Comparison of ENCODE assay signal across 26 cellular contexts in the genomic region with DNA sequence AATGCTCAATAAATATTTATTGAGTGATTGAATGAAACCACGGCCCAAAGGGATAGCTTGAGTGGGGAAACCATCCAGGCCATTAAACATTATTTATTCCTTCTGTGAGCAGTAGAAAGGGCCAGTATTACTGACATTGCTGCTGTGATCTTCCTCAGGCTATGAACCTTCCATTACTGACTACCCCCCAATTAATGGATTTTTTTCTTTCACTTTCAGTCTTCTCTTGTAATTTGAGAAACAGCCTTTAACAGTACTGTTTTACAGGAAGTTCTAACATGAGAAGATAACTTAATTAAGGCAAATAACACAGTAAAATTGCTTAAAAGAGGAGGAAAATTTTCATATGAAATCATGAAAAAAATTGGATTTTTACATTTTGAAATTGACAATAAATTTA.
DNase-seq lines count a peak whose midpoint lies in the region; ATAC-seq and TF ChIP-seq lines count a peak whose summit lies in the region.
"Had no signal": no experiment of that assay in that cellular context is flagged by ENCODE, and none has a peak within 500 bp of the region (broad histone marks: within the 10 kb centered on the region; RNA-seq: fewer than 3 reads in every experiment).

No MANE protein-coding gene starts in this region.

- no peak overlapping the region for H4K8ac ChIP-seq in mesenchymal stem cell (ENCODE audit: low read length)

- H4K20me1 ChIP-seq in OCI-LY3 (ENCODE audit: insufficient read depth, low read length): no peaks in the 10 kb centered on the region

- H3K4me3 ChIP-seq in OCI-LY3 (ENCODE audit: low read length): peak overlapping the region; percentile 8; the same call in 1 of the 2 replicates
- H3K4me3 ChIP-seq in mesenchymal stem cell (ENCODE audit: insufficient read depth in 1 of 2, low read depth in 1 of 2, low read length in 2 of 2): no peak overlapping the region
- H3K4me3 ChIP-seq: GM23248, Peyer's patch had no signal

- no peak for TF ChIP-seq CTCF in OCI-LY3 (IDR thresholded peaks at IDR 0.05; ENCODE audit: low read depth, low read length)

- H3K4me2 ChIP-seq in OCI-LY3 (ENCODE audit: low read length): peak overlapping the region; percentile 26
- H3K4me2 ChIP-seq in mesenchymal stem cell (ENCODE audit: low read length, poor library complexity, severe bottlenecking): no peak overlapping the region

- no peak overlapping the region for H3K4ac ChIP-seq in mesenchymal stem cell (ENCODE audit: low read depth in 1 of 2, low read length in 2 of 2)

- no peak overlapping the region for H3K18ac ChIP-seq in mesenchymal stem cell (ENCODE audit: low read depth in 1 of 2, low read length in 2 of 2)

- H3K4me3 Mint-ChIP-seq in T-helper 17 cell: no peak overlapping the region
- H3K4me3 Mint-ChIP-seq: H9 had no signal

- no peak overlapping the region for H3K23ac ChIP-seq in mesenchymal stem cell (ENCODE audit: low read length in 2 of 2)

- no peaks in the 10 kb centered on the region for H3K4me1 Mint-ChIP-seq in T-helper 17 cell
- H3K4me1 Mint-ChIP-seq: H9 had no signal

- H3K4me1 ChIP-seq in OCI-LY3 (ENCODE audit: low read length): no peaks in the 10 kb centered on the region
- H3K4me1 ChIP-seq in mesenchymal stem cell (ENCODE audit: control insufficient read depth, insufficient read depth, low read depth, low read length): no peaks in the 10 kb centered on the region
- H3K4me1 ChIP-seq: BE2C, Peyer's patch had no signal

- H2BK12ac ChIP-seq in mesenchymal stem cell (ENCODE audit: low read length in 2 of 2): no peak overlapping the region

- ATAC-seq in esophagus mucosa (no peak), T-helper 17 cell (no peak)
- ATAC-seq: HepG2 had no signal

- H3K9ac ChIP-seq in OCI-LY3 (ENCODE audit: low read length): no peak overlapping the region
- no peak overlapping the region for H3K9ac ChIP-seq in mesenchymal stem cell (ENCODE audit: low read length)
- H3K9ac ChIP-seq: GM23248 had no signal

- no peak overlapping the region for H2BK15ac ChIP-seq in mesenchymal stem cell (ENCODE audit: low read depth, poor library complexity, severe bottlenecking)

- H3K27ac Mint-ChIP-seq in T-helper 17 cell: no peak overlapping the region
- H3K27ac Mint-ChIP-seq: H9 had no signal

- H3K36me3 ChIP-seq in OCI-LY3 (replicated peaks; ENCODE audit: low read depth, low read length) (no peaks in the 10 kb centered on the region), mesenchymal stem cell (ENCODE audit: control insufficient read depth in 1 of 2, insufficient read depth in 2 of 2, low read depth in 1 of 2, low read length in 2 of 2) (no peaks in the 10 kb centered on the region)
- H3K36me3 ChIP-seq: BE2C, Peyer's patch had no signal

- H3K36me3 Mint-ChIP-seq in T-helper 17 cell (ENCODE audit: low read depth): no peaks in the 10 kb centered on the region

- 67% methylated on average over 1 of the region's 1 CpG for WGBS in mesenchymal stem cell

- DNase-seq in NCI-H2227 (lab: John Stamatoyannopoulos, UW; ENCODE audit: unreplicated experiment) (peak; percentile 4), NCI-H2227 treated with DMSO at 0.1 percent for 48 hours (lab: John Stamatoyannopoulos, UW) (no peak), M059J (ENCODE audit: low read depth) (peak; percentile 1), mesenchymal stem cell (peak; percentile 0), T-helper 17 cell (no peak), T-helper 9 cell (no peak)
- DNase-seq: 8988T, ACHN, BE2C, Calu3, DMS79 treated with DMSO at 0.1 percent for 48 hours, GM23248, H9, NCI-H1092 treated with DMSO at 0.1 percent for 48 hours, NCI-H1436, NCI-H187 treated with DMSO at 0.1 percent for 48 hours, NCI-H345, NCI-H510A treated with DMSO at 0.1 percent for 48 hours, NCI-H748 treated with DMSO at 0.1 percent for 48 hours, Peyer's patch, SHP77 treated with DMSO at 0.1 percent for 48 hours, SW 1271, T-helper 2 cell had no signal

- no peaks in the 10 kb centered on the region for H3K9me3 ChIP-seq in OCI-LY3 (ENCODE audit: insufficient read depth, low read length)
- H3K9me3 ChIP-seq in mesenchymal stem cell (ENCODE audit: control insufficient read depth, low read length): peaks cover 3% of the 10 kb centered on the region
- no peaks in the 10 kb centered on the region for H3K9me3 ChIP-seq in T-helper 17 cell (ENCODE audit: control insufficient read depth, low read length, poor library complexity, severe bottlenecking)
- H3K9me3 ChIP-seq: BE2C, Peyer's patch had no signal

- H2AK5ac ChIP-seq in mesenchymal stem cell (ENCODE audit: low read length, severe bottlenecking): no peak overlapping the region

- H3K27me3 Mint-ChIP-seq in T-helper 17 cell: no peaks in the 10 kb centered on the region

- H4K91ac ChIP-seq in mesenchymal stem cell (ENCODE audit: low read length): no peak overlapping the region

- H3K79me2 ChIP-seq in OCI-LY3 (ENCODE audit: low read length): no peaks in the 10 kb centered on the region

- H3K14ac ChIP-seq in mesenchymal stem cell (ENCODE audit: low read length in 2 of 2): no peak overlapping the region

- no peak overlapping the region for H2BK120ac ChIP-seq in mesenchymal stem cell (ENCODE audit: low read depth, low read length)

- H2BK5ac ChIP-seq in mesenchymal stem cell (ENCODE audit: low read depth, low read length, poor library complexity, severe bottlenecking): no peak overlapping the region

- 0 out of 2 replicates have a peak overlapping the region, but pooled peaks have one; percentile 26 for H2AFZ ChIP-seq in OCI-LY3 (ENCODE audit: low read depth, low read length)
- H2AFZ ChIP-seq in mesenchymal stem cell (ENCODE audit: low read depth, low read length): no peak overlapping the region
- H2AFZ ChIP-seq: GM23248 had no signal

- no peaks in the 10 kb centered on the region for H3K27me3 ChIP-seq in OCI-LY3 (ENCODE audit: low read depth, low read length)
- H3K27me3 ChIP-seq in mesenchymal stem cell (ENCODE audit: control insufficient read depth in 1 of 2, insufficient read depth in 1 of 2, low read length in 2 of 2): no peaks in the 10 kb centered on the region
- H3K27me3 ChIP-seq: BE2C, Peyer's patch had no signal

- no peaks in the 10 kb centered on the region for H3K79me1 ChIP-seq in mesenchymal stem cell (replicated peaks; ENCODE audit: low read length, poor library complexity, severe bottlenecking)

- H3K27ac ChIP-seq in OCI-LY3 (ENCODE audit: low read length) (no peak overlapping the region), mesenchymal stem cell (ENCODE audit: low read length, poor library complexity, severe bottlenecking) (no peak overlapping the region)
- H3K27ac ChIP-seq: GM23248, Peyer's patch had no signal

Comparison
In these comparisons a context has a peak if more than half of its experiments do, and no peak if none do; other contexts are left out.
1. DNase-seq: peak in NCI-H2227 (single experiment), M059J (single experiment) and mesenchymal stem cell (single experiment); none in NCI-H2227 treated with DMSO at 0.1 percent for 48 hours (single experiment), T-helper 17 cell (0 of 3) and T-helper 9 cell (single experiment).